ENCODE assay signal across 13 cellular contexts in the genomic region with DNA sequence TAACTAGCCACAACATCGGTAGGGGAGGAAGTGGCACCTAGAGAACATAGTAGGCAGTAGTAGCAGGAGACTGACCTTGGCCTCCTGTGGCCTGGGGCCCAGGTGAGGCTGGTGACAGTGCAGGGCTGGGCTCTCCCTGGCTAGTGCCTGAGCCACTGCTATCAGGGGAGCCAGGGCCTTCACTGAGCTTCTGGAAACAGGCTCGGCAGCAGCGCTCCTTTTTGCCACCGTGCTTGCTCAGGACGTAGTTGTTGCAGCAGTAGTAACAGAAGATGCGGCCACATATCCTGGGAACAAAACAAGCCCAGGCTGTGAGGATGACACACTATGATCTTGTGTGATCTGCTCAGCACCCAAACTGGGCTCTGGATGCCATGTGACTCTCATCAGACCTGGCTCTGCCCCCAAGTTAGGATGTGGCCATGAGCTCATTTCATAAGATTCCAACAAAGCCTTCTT. TPM values are rescaled to one million over a fixed set of nuclear protein-coding genes. Genes with fewer than 3 reads are reported as not detected.
A peak's percentile ranks its signal among the peaks of the same experiment; 100 is the strongest.
DNase-seq lines count a peak whose midpoint lies in the region; ATAC-seq, FAIRE-seq and TF ChIP-seq lines count a peak whose summit lies in the region.
"Had no signal": no experiment of that assay in that cellular context is flagged by ENCODE, and none has a peak within 500 bp of the region (broad histone marks: within the 10 kb centered on the region; RNA-seq: fewer than 3 reads in every experiment).

No MANE protein-coding gene starts in this region.

- TF ChIP-seq CTCF in IMR-90 (conservative IDR thresholded peaks at IDR 0.05; ENCODE audit: low read depth, low read length) (no peak), lower leg skin (IDR thresholded peaks at IDR 0.05) (no peak), upper lobe of right lung (IDR thresholded peaks at IDR 0.05) (no peak)

- no peak overlapping the region for H4K8ac ChIP-seq in IMR-90 (ENCODE audit: low read depth in 2 of 2, low read length in 2 of 2)

- H3K56ac ChIP-seq in IMR-90 (ENCODE audit: extremely low read depth, insufficient read depth, low read length), result no peak overlapping the region

- no peak overlapping the region for H3K4me3 Mint-ChIP-seq in activated naive CD8-positive, alpha-beta T cell treated with anti-CD3 and anti-CD28 coated beads for 36 hours
- H3K4me3 Mint-ChIP-seq: mesothelial cell of epicardium had no signal

- no TSS peak for BruUV-seq in IMR-90 (replicated peaks; lab: Mats Ljungman, UMichigan)

- H2BK20ac ChIP-seq in IMR-90 (ENCODE audit: low read depth, low read length), result no peak overlapping the region

- H3K9me1 ChIP-seq in IMR-90 (ENCODE audit: insufficient read depth, low read length), result peaks cover 7% of the 10 kb centered on the region; the same call in 1 of the 2 replicates

- CTCF ChIA-PET in IMR-90 (lab: Yijun Ruan, JAX), result interaction anchor here (0.9 to 1.5 kb wide), 2 partner anchors 120 to 121 kb away, joined by 3 to 4 read pairs; no protein-coding TSS in a partner anchor

- ATAC-seq in IMR-90 (ENCODE audit: low read depth), result peak; percentile 69
- ATAC-seq in upper lobe of right lung, result no peak

- H4K5ac ChIP-seq in IMR-90 (ENCODE audit: low read depth, low read length), result no peak overlapping the region

- H2AFZ ChIP-seq in IMR-90 (replicated peaks; ENCODE audit: low read length, poor library complexity), result no peak overlapping the region
- H2AFZ ChIP-seq: PC-9 had no signal

- TF ChIP-seq POLR2A in IMR-90 (IDR thresholded peaks at IDR 0.05; ENCODE audit: low read depth, low read length), result no peak
- TF ChIP-seq POLR2A in lower leg skin (IDR thresholded peaks at IDR 0.05), result no peak

- H3K4me1 ChIP-seq in IMR-90 (ENCODE audit: control insufficient read depth, insufficient read depth, low read length) (no peaks in the 10 kb centered on the region), upper lobe of right lung (peaks cover 6% of the 10 kb centered on the region)

- no peaks in the 10 kb centered on the region for H4K20me1 ChIP-seq in IMR-90 (ENCODE audit: insufficient read depth, low read length)

- H3K36me3 ChIP-seq in IMR-90 (ENCODE audit: control insufficient read depth, insufficient read depth, low read length) (peaks cover 71% of the 10 kb centered on the region), upper lobe of right lung (peaks cover 100% of the 10 kb centered on the region)

- H3K27ac Mint-ChIP-seq in activated naive CD8-positive, alpha-beta T cell treated with anti-CD3 and anti-CD28 coated beads for 36 hours, result no peak overlapping the region
- H3K27ac Mint-ChIP-seq: mesothelial cell of epicardium had no signal

- H4K91ac ChIP-seq in IMR-90 (ENCODE audit: insufficient read depth, low read depth, low read length), result peak overlapping the region; percentile 5; the same call in 1 of the 2 replicates

- no peak overlapping the region for H3K4me3 ChIP-seq in IMR-90 (ENCODE audit: insufficient read depth, low read depth, low read length)
- no peak overlapping the region for H3K4me3 ChIP-seq in lower leg skin (ENCODE audit: low read depth, poor library complexity, severe bottlenecking)
- no peak overlapping the region for H3K4me3 ChIP-seq in upper lobe of right lung
- H3K4me3 ChIP-seq: PC-9 had no signal

- no peak overlapping the region for H2BK5ac ChIP-seq in IMR-90 (ENCODE audit: low read depth, low read length, poor library complexity, severe bottlenecking)

- no peaks in the 10 kb centered on the region for H3K79me1 ChIP-seq in IMR-90 (ENCODE audit: low read depth in 1 of 2, low read length in 2 of 2)

- H3K27ac ChIP-seq in IMR-90 (ENCODE audit: insufficient read depth, low read length) (no peak overlapping the region), upper lobe of right lung (peak overlapping the region; percentile 30)
- H3K27ac ChIP-seq: brain microvascular endothelial cell, PC-9 had no signal

- no peak overlapping the region for H2AK9ac ChIP-seq in IMR-90 (replicated peaks; ENCODE audit: low read depth, low read length, poor library complexity)

- H3K23ac ChIP-seq in IMR-90 (ENCODE audit: low read depth, low read length), result no peak overlapping the region

- no peak overlapping the region for H2AK5ac ChIP-seq in IMR-90 (ENCODE audit: low read depth, low read length)

- H3K9me3 ChIP-seq in IMR-90 (ENCODE audit: control insufficient read depth, insufficient read depth, low read length) (no peaks in the 10 kb centered on the region), upper lobe of right lung (no peaks in the 10 kb centered on the region)

- no peak overlapping the region for H3K14ac ChIP-seq in IMR-90 (replicated peaks; ENCODE audit: low read depth, low read length)

- H2BK15ac ChIP-seq in IMR-90 (ENCODE audit: low read depth, low read length), result no peak overlapping the region

- no peak overlapping the region for H3K9ac ChIP-seq in IMR-90 (ENCODE audit: low read depth, low read length)

- no peak overlapping the region for H3K18ac ChIP-seq in IMR-90 (ENCODE audit: low read depth, low read length)

- TF ChIP-seq RAD21 in IMR-90 (IDR thresholded peaks at IDR 0.05; ENCODE audit: low read length), result no peak

- no peak overlapping the region for H3K4ac ChIP-seq in IMR-90 (ENCODE audit: low read depth, low read length)

- no peaks in the 10 kb centered on the region for H3K9me3 Mint-ChIP-seq in activated naive CD8-positive, alpha-beta T cell treated with anti-CD3 and anti-CD28 coated beads for 36 hours

- H3K27me3 Mint-ChIP-seq in activated naive CD8-positive, alpha-beta T cell treated with anti-CD3 and anti-CD28 coated beads for 36 hours, result no peaks in the 10 kb centered on the region

- FAIRE-seq in RCC 7860 (lab: Jason Lieb, UNC), result no peak
- FAIRE-seq: D721Med had no signal

- in situ Hi-C loops in IMR-90 (cut with MboI; ENCODE audit: low sequenced_read_pairs), result no loop called here

- no peak overlapping the region for H2BK120ac ChIP-seq in IMR-90 (ENCODE audit: low read depth, low read length)

- H3K4me2 ChIP-seq in IMR-90 (ENCODE audit: low read depth, low read length), result no peak overlapping the region
- H3K4me2 ChIP-seq: PC-9 had no signal

- peaks cover 70% of the 10 kb centered on the region for H3K36me3 Mint-ChIP-seq in activated naive CD8-positive, alpha-beta T cell treated with anti-CD3 and anti-CD28 coated beads for 36 hours

- WGBS in IMR-90 (ENCODE audit: extremely low coverage in 2 of 2, insufficient read length in 1 of 2), 2 experiments, result 100% methylated on average over 4 of the region's 6 CpGs; no CpG with 5 or more reads in 1 of the 2 experiments
- 77 to 93% methylated on average over 6 of the region's 6 CpGs for WGBS in lower leg skin, 2 donors

- H3K4me1 Mint-ChIP-seq in activated naive CD8-positive, alpha-beta T cell treated with anti-CD3 and anti-CD28 coated beads for 36 hours, result peaks cover 39% of the 10 kb centered on the region
- H3K4me1 Mint-ChIP-seq: mesothelial cell of epicardium had no signal

- dilution Hi-C loops in IMR-90 (cut with HindIII; ENCODE audit: low sequenced_read_pairs, unreplicated experiment), result no loop called here

- H3K27me3 ChIP-seq in IMR-90 (ENCODE audit: control insufficient read depth, insufficient read depth, low read length) (no peaks in the 10 kb centered on the region), upper lobe of right lung (no peaks in the 10 kb centered on the region)
- H3K27me3 ChIP-seq: brain microvascular endothelial cell had no signal

- peak; percentile 81 for DNase-seq in IMR-90
- DNase-seq in epidermal melanocyte (ENCODE audit: insufficient read length, low spot score), result peak; percentile 69
- peak; percentile 69 to 90 for DNase-seq in lower leg skin (ENCODE audit: low spot score in 2 of 2)
- no peak for DNase-seq in upper lobe of right lung
- DNase-seq in UCSD-AML1 (lab: John Stamatoyannopoulos, UW; ENCODE audit: unreplicated experiment), result no peak
- DNase-seq in RCC 7860 (ENCODE audit: low spot score), result no peak
- no peak for DNase-seq in activated naive CD8-positive, alpha-beta T cell treated with anti-CD3 and anti-CD28 coated beads for 36 hours
- DNase-seq: activated CD4-positive, alpha-beta T cell treated with anti-CD3 and anti-CD28 coated beads for 48 hours; brain microvascular endothelial cell; PC-9 had no signal

- intact Hi-C loops in IMR-90 (cut with micrococcal nuclease), result no loop called here
- intact Hi-C loops in lower leg skin (cut with DNase I; ENCODE audit: low total_unique reads), result no loop called here
- intact Hi-C loops in upper lobe of right lung (cut with DNase I), result no loop called here

- POLR2A ChIA-PET in IMR-90 (lab: Charles Lee; ENCODE audit: unreplicated experiment), result no interaction called here

TF ChIP-seq in IMR-90, 13 proteins besides CTCF, POLR2A, EP300 and RAD21:
- TF ChIP-seq RCOR1 (IDR thresholded peaks at IDR 0.05; ENCODE audit: insufficient replicate concordance, low read length) (no peak), USF2 (IDR thresholded peaks at IDR 0.05; ENCODE audit: low read depth, low read length) (peak; percentile 63)
TF ChIP-seq in IMR-90: peak in this region for 1.

RNA-seq across cellular contexts. Expression of gene CXCR6, which starts 15.1 kb away (rescaled TPM):
- total RNA-seq in IMR-90 (2012; rRNA removed), result under 0.01 TPM in 1 of 2 replicates, not detected in the other
- polyA plus RNA-seq in IMR-90 (2012; rRNA removed), result not detected in 2 replicates
- not detected in 2 replicates for polyA plus RNA-seq in IMR-90 (2012; cell fraction: cytosol; rRNA removed)
- polyA plus RNA-seq in IMR-90 (2012; cell fraction: nucleus; rRNA removed; ENCODE audit: low replicate concordance), result not detected in 2 replicates
- total RNA-seq in lower leg skin, result 1 to 10 TPM in 1 of 4 donors, under 1 TPM in 2, not detected in 1; 0.44 to 1.6 (median 0.72) TPM
- total RNA-seq in upper lobe of right lung, result 4.7 TPM
- under 1 TPM; 0.49 to 0.58 TPM for total RNA-seq in activated naive CD8-positive, alpha-beta T cell treated with anti-CD3 and anti-CD28 coated beads for 36 hours
- total RNA-seq: mesothelial cell of epicardium, temporal lobe had no signal

RNA-seq across cellular contexts. Expression of gene FYCO1, which starts 37.3 kb away (rescaled TPM):
- total RNA-seq in IMR-90 (2012; rRNA removed) (16.1 and 20.1 TPM in 2 replicates), lower leg skin (10 to 100 TPM; 35.0 to 57.0 (median 51.3) TPM), upper lobe of right lung (47.3 TPM)
- 12.0 and 13.7 TPM in 2 replicates for polyA plus RNA-seq in IMR-90 (2012; rRNA removed)
- 6.7 and 10.1 TPM in 2 replicates for polyA plus RNA-seq in IMR-90 (2012; cell fraction: cytosol; rRNA removed)
- 6.8 and 8.8 TPM in 2 replicates for polyA plus RNA-seq in IMR-90 (2012; cell fraction: nucleus; rRNA removed; ENCODE audit: low replicate concordance)
- total RNA-seq in activated naive CD8-positive, alpha-beta T cell treated with anti-CD3 and anti-CD28 coated beads for 36 hours, result 10 to 100 TPM in 1 of 2 experiments, 1 to 10 TPM in 1; 9.4 to 10.2 TPM

Comparison
In these comparisons a context has a peak if more than half of its experiments do, and no peak if none do; other contexts are left out.
1. DNase-seq: peak in IMR-90 (single experiment), epidermal melanocyte (single experiment) and lower leg skin (2 of 2); none in upper lobe of right lung (single experiment), UCSD-AML1 (single experiment), RCC 7860 (single experiment) and activated naive CD8-positive, alpha-beta T cell treated with anti-CD3 and anti-CD28 coated beads for 36 hours (single experiment).